18 cellular contexts compared by ENCODE assay signal in the genomic region with DNA sequence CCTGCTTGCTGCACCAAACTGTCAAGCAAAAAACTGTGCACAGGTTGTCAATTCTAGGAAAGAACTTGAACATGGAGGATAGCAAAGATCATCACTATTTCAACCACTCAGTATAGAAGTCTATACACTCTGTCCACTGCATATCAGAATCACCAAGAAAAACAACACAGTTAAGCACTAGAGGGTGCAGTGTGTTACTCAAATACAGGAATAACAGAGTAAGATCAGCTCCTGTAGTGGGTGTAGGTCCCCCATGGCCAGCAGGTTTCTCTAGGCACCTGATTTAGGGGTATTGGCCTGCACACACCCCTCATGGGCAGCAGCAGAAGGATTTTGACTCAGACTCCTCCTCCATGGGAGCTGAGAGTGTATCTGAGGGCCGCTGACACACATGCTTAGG.
DNase-seq lines count a peak whose midpoint lies in the region; ATAC-seq, FAIRE-seq and TF ChIP-seq lines count a peak whose summit lies in the region.
"Had no signal": no experiment of that assay in that cellular context is flagged by ENCODE, and none has a peak within 500 bp of the region (broad histone marks: within the 10 kb centered on the region; RNA-seq: fewer than 3 reads in every experiment).

No MANE protein-coding gene starts in this region.

- H3K79me2 ChIP-seq in GM12878 (ENCODE audit: control insufficient read depth, insufficient read depth, low read length), result no peaks in the 10 kb centered on the region

- in situ Hi-C loops in GM12878 (cut with MboI), result no loop called here

- H3K27me3 ChIP-seq in GM12878 (replicated peaks in 1 of 2; ENCODE audit: control insufficient read depth in 2 of 2, insufficient read depth in 2 of 2, low read length in 1 of 2) (no peaks in the 10 kb centered on the region), MG63 (no peaks in the 10 kb centered on the region)
- H3K27me3 ChIP-seq: colonic mucosa had no signal

- TF ChIP-seq POLR2A in GM12878 (IDR thresholded peaks at IDR 0.05; ENCODE audit: low read depth, low read length), result no peak

- no peak for FAIRE-seq in GM12878 (lab: Jason Lieb, UNC)
- FAIRE-seq: D721Med, kidney had no signal

- no peak for TF ChIP-seq RAD21 in GM12878 (IDR thresholded peaks at IDR 0.05; ENCODE audit: insufficient read depth, low read depth, low read length)

- DNase-seq in COR-L47 (lab: John Stamatoyannopoulos, UW) (peak; percentile 58), NCI-H82 (lab: John Stamatoyannopoulos, UW) (peak; percentile 49), GM12878 (ENCODE audit: low read depth, low spot score) (no peak), MG63 (no peak), NCI-H1694 treated with DMSO at 0.1 percent for 48 hours (lab: John Stamatoyannopoulos, UW) (no peak), NOMO-1 treated with dmso at 0.1 percent for 144 hours (lab: John Stamatoyannopoulos, UW; ENCODE audit: unreplicated experiment) (no peak), mucosa of descending colon (no peak)
- DNase-seq: activated CD4-positive, CD25-positive, alpha-beta regulatory T cell; activated T-cell treated with anti-CD3 and anti-CD28 coated beads, Interleukin-2, amount 50 U/mL, for 72 hours; colonic mucosa; hippocampal formation; kidney; NCI-H2029 treated with DMSO at 0.1 percent for 48 hours; stimulated activated CD4-positive, alpha-beta T cell treated with anti-CD3 and anti-CD28 coated beads, Interleukin-4, amount 100 ng/mL, for 4 hours; T-helper 2 cell had no signal

- H3K4me2 ChIP-seq in GM12878 (ENCODE audit: control insufficient read depth, insufficient read depth), result no peak overlapping the region

- H3K4me3 ChIP-seq in GM12878 (no peak overlapping the region), MG63 (no peak overlapping the region), mucosa of descending colon (no peak overlapping the region)
- H3K4me3 ChIP-seq: colonic mucosa had no signal

- SMC1A ChIA-PET in GM12878 (lab: Charles Lee; ENCODE audit: uncharacterized antibody, unreplicated experiment), result no interaction called here

- H4K20me1 ChIP-seq in GM12878 (ENCODE audit: control insufficient read depth, insufficient read depth), result no peaks in the 10 kb centered on the region

- BruUV-seq in GM12878 (replicated peaks; lab: Mats Ljungman, UMichigan), result no TSS peak

- H3K9me3 ChIP-seq in GM12878 (replicated peaks; ENCODE audit: control insufficient read depth, insufficient read depth, low read length), result no peaks in the 10 kb centered on the region
- no peaks in the 10 kb centered on the region for H3K9me3 ChIP-seq in MG63
- no peaks in the 10 kb centered on the region for H3K9me3 ChIP-seq in mucosa of descending colon
- H3K9me3 ChIP-seq: colonic mucosa had no signal

- H2AFZ ChIP-seq in GM12878 (ENCODE audit: control insufficient read depth, low read depth, low read length), result no peak overlapping the region

- WGBS in GM12878 (ENCODE audit: insufficient coverage, insufficient replicate concordance, low lambda C conversion rate, missing lambda C conversion rate), result 0% methylated on average over 1 of the region's 1 CpG

- ATAC-seq in GM12878, result peak; percentile 31; the same call in 1 of the 3 replicates
- no peak for ATAC-seq in mucosa of descending colon
- ATAC-seq: activated T-cell treated with anti-CD3 and anti-CD28 coated beads, Interleukin-2, amount 50 U/mL, for 72 hours had no signal

- H3K9ac ChIP-seq in GM12878 (ENCODE audit: control insufficient read depth, insufficient read depth, low read length), result no peak overlapping the region

- H3K4me1 ChIP-seq in GM12878 (ENCODE audit: control insufficient read depth, insufficient read depth, low read length), result no peaks in the 10 kb centered on the region
- H3K4me1 ChIP-seq in mucosa of descending colon (ENCODE audit: low read depth), result no peaks in the 10 kb centered on the region
- H3K4me1 ChIP-seq: colonic mucosa had no signal

- H3K27ac ChIP-seq in 22Rv1 (no peak overlapping the region), GM12878 (ENCODE audit: control insufficient read depth, insufficient read depth) (no peak overlapping the region)
- H3K27ac ChIP-seq: colonic mucosa, RWPE1 had no signal

- intact Hi-C loops in GM12878 (cut with micrococcal nuclease; ENCODE audit: unreplicated experiment), result no loop called here
- intact Hi-C loops in mucosa of descending colon (cut with DNase I, micrococcal nuclease), result no loop called here

- POLR2A ChIA-PET in GM12878 (lab: Charles Lee), result no interaction called here

- TF ChIP-seq EP300 in GM12878 (IDR thresholded peaks at IDR 0.05; ENCODE audit: borderline replicate concordance in 1 of 2, control insufficient read depth in 1 of 2, low read depth in 2 of 2, low read length in 2 of 2), result no peak

- no peaks in the 10 kb centered on the region for H3K36me3 ChIP-seq in GM12878 (ENCODE audit: control insufficient read depth in 2 of 2, insufficient read depth in 2 of 2, low read length in 1 of 2)
- H3K36me3 ChIP-seq in MG63, result no peaks in the 10 kb centered on the region
- no peaks in the 10 kb centered on the region for H3K36me3 ChIP-seq in mucosa of descending colon (ENCODE audit: low read depth)
- H3K36me3 ChIP-seq: colonic mucosa had no signal

- RAD21 ChIA-PET in GM12878 (lab: Charles Lee; ENCODE audit: unreplicated experiment), result no interaction called here

- 0 out of 2 replicates have a peak, but pooled peaks have one; percentile 12 for TF ChIP-seq CTCF in 22Rv1 (IDR thresholded peaks at IDR 0.05)
- TF ChIP-seq CTCF in GM12878 (IDR thresholded peaks at IDR 0.05 in 2 of 3, conservative IDR thresholded peaks at IDR 0.05 in 1 of 3; ENCODE audit: control insufficient read depth in 2 of 3, extremely low read depth in 1 of 3, insufficient read depth in 1 of 3, low read depth in 3 of 3, low read length in 3 of 3), result no peak; a peak in 1 of 6 replicates
- no peak for TF ChIP-seq CTCF in mucosa of descending colon (IDR thresholded peaks at IDR 0.05)

- CTCF ChIA-PET in GM12878 (lab: Yijun Ruan, JAX), result no interaction called here

TF ChIP-seq in GM12878, 131 proteins besides CTCF, POLR2A, EP300 and RAD21:
- TF ChIP-seq, protein P1, sequence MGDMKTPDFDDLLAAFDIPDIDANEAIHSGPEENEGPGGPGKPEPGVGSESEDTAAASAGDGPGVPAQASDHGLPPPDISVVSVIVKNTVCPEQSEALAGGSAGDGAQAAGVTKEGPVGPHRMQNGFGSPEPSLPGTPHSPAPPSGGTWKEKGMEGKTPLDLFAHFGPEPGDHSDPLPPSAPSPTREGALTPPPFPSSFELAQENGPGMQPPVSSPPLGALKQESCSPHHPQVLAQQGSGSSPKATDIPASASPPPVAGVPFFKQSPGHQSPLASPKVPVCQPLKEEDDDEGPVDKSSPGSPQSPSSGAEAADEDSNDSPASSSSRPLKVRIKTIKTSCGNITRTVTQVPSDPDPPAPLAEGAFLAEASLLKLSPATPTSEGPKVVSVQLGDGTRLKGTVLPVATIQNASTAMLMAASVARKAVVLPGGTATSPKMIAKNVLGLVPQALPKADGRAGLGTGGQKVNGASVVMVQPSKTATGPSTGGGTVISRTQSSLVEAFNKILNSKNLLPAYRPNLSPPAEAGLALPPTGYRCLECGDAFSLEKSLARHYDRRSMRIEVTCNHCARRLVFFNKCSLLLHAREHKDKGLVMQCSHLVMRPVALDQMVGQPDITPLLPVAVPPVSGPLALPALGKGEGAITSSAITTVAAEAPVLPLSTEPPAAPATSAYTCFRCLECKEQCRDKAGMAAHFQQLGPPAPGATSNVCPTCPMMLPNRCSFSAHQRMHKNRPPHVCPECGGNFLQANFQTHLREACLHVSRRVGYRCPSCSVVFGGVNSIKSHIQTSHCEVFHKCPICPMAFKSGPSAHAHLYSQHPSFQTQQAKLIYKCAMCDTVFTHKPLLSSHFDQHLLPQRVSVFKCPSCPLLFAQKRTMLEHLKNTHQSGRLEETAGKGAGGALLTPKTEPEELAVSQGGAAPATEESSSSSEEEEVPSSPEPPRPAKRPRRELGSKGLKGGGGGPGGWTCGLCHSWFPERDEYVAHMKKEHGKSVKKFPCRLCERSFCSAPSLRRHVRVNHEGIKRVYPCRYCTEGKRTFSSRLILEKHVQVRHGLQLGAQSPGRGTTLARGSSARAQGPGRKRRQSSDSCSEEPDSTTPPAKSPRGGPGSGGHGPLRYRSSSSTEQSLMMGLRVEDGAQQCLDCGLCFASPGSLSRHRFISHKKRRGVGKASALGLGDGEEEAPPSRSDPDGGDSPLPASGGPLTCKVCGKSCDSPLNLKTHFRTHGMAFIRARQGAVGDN (IDR thresholded peaks at IDR 0.05), result no peak
- TF ChIP-seq, protein P2, sequence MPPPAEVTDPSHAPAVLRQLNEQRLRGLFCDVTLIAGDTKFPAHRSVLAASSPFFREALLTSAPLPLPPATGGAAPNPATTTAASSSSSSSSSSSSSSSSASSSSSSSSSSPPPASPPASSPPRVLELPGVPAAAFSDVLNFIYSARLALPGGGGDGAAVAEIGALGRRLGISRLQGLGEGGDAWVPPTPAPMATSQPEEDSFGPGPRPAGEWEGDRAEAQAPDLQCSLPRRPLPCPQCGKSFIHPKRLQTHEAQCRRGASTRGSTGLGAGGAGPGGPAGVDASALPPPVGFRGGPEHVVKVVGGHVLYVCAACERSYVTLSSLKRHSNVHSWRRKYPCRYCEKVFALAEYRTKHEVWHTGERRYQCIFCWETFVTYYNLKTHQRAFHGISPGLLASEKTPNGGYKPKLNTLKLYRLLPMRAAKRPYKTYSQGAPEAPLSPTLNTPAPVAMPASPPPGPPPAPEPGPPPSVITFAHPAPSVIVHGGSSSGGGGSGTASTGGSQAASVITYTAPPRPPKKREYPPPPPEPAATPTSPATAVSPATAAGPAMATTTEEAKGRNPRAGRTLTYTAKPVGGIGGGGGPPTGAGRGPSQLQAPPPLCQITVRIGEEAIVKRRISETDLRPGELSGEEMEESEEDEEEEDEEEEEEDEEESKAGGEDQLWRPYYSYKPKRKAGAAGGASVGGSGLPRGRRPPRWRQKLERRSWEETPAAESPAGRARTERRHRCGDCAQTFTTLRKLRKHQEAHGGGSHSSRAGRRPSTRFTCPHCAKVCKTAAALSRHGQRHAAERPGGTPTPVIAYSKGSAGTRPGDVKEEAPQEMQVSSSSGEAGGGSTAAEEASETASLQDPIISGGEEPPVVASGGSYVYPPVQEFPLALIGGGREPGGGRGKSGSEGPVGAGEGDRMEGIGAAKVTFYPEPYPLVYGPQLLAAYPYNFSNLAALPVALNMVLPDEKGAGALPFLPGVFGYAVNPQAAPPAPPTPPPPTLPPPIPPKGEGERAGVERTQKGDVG (CRISPR knock-in tag; IDR thresholded peaks at IDR 0.05), result no peak
- TF ChIP-seq SPI1 (IDR thresholded peaks at IDR 0.05; ENCODE audit: borderline replicate concordance, insufficient read depth, low read depth, low read length) (no peak), ZNF24 (IDR thresholded peaks at IDR 0.05) (no peak)
TF ChIP-seq in GM12878: peak in this region for 0.

Comparison
In these comparisons a context has a peak if more than half of its experiments do, and no peak if none do; other contexts are left out.
1. DNase-seq: peak in COR-L47 (single experiment) and NCI-H82 (single experiment); none in GM12878 (single experiment), MG63 (single experiment), NCI-H1694 treated with DMSO at 0.1 percent for 48 hours (single experiment), NOMO-1 treated with dmso at 0.1 percent for 144 hours (single experiment) and mucosa of descending colon (0 of 3).